ENCODE assay signal across 14 cellular contexts in the genomic region with DNA sequence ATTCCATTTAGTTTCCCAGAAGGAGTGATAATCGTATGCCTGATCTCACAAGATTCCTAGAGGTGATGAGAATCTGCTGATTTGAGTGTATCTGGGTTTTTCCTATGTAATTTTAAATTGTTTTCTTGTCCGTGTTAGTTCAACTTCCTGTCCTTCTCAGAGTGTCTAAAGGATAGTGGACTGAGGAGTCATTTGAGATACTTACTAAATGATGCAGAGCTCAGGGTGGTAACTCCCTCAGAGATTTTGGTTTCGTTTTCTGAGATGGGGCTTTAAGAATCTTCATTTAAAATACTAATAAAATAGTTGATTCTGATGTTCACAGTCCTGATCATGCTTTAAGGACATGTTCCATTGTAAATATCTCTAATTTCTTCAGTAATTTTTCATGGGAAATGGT. TPM values are rescaled to one million over a fixed set of nuclear protein-coding genes. Genes with fewer than 3 reads are reported as not detected.
DNase-seq lines count a peak whose midpoint lies in the region; ATAC-seq and TF ChIP-seq lines count a peak whose summit lies in the region.
"Had no signal": no experiment of that assay in that cellular context is flagged by ENCODE, and none has a peak within 500 bp of the region (broad histone marks: within the 10 kb centered on the region; RNA-seq: fewer than 3 reads in every experiment).

No MANE protein-coding gene starts in this region.

- no peaks in the 10 kb centered on the region for H3K4me1 ChIP-seq in CD8-positive, alpha-beta T cell (ENCODE audit: insufficient read depth, low read length)
- H3K4me1 ChIP-seq in fibroblast of lung (ENCODE audit: control insufficient read depth, extremely low read depth, insufficient read depth, low read length) (no peaks in the 10 kb centered on the region), Peyer's patch (no peaks in the 10 kb centered on the region), sigmoid colon (peaks cover 0 to 6% (median 0%) of the 10 kb centered on the region in 4 donors)
- H3K4me1 ChIP-seq: heart left ventricle, tibial artery had no signal

- H3K36me3 Mint-ChIP-seq in CD8-positive, alpha-beta T cell = no peaks in the 10 kb centered on the region
- H3K36me3 Mint-ChIP-seq in WTC11 = peaks cover 66% of the 10 kb centered on the region
- H3K36me3 Mint-ChIP-seq: naive B cell had no signal

- TF ChIP-seq POLR2A in Peyer's patch (IDR thresholded peaks at IDR 0.05) (no peak), sigmoid colon (IDR thresholded peaks at IDR 0.05) (no peak)

- no peak overlapping the region for H3K4me3 ChIP-seq in CD8-positive, alpha-beta T cell (ENCODE audit: low read depth, low read length)
- no peak overlapping the region for H3K4me3 ChIP-seq in fibroblast of lung (replicated peaks in 1 of 4; ENCODE audit: control extremely low read depth in 1 of 4, insufficient read depth in 1 of 4, low read depth in 3 of 4, low read length in 4 of 4)
- no peak overlapping the region for H3K4me3 ChIP-seq in Peyer's patch
- H3K4me3 ChIP-seq in sigmoid colon = no peak overlapping the region
- H3K4me3 ChIP-seq: heart left ventricle, tibial artery had no signal

- H3K27me3 ChIP-seq in CD8-positive, alpha-beta T cell (ENCODE audit: insufficient read depth, low read length) = no peaks in the 10 kb centered on the region
- H3K27me3 ChIP-seq in fibroblast of lung (ENCODE audit: control insufficient read depth, insufficient read depth, low read length) = no peaks in the 10 kb centered on the region
- H3K27me3 ChIP-seq in Peyer's patch = no peaks in the 10 kb centered on the region
- H3K27me3 ChIP-seq in sigmoid colon = no peaks in the 10 kb centered on the region
- H3K27me3 ChIP-seq: heart left ventricle, tibial artery had no signal

- no peak overlapping the region for H3K9ac ChIP-seq in fibroblast of lung (ENCODE audit: insufficient read depth, low read length)

- H3K79me2 ChIP-seq in fibroblast of lung (ENCODE audit: control insufficient read depth, insufficient read depth, low read length) = no peaks in the 10 kb centered on the region

- peak overlapping the region; percentile 65 for H3K4me3 Mint-ChIP-seq in CD8-positive, alpha-beta T cell
- H3K4me3 Mint-ChIP-seq in WTC11 = no peak overlapping the region

- H3K36me3 ChIP-seq in CD8-positive, alpha-beta T cell (ENCODE audit: insufficient read depth, low read length) = no peaks in the 10 kb centered on the region
- H3K36me3 ChIP-seq in fibroblast of lung (ENCODE audit: control insufficient read depth, insufficient read depth, low read length) (no peaks in the 10 kb centered on the region), Peyer's patch (no peaks in the 10 kb centered on the region), sigmoid colon (no peaks in the 10 kb centered on the region)
- H3K36me3 ChIP-seq: tibial artery had no signal

- H3K9me3 Mint-ChIP-seq in CD8-positive, alpha-beta T cell = no peaks in the 10 kb centered on the region
- no peaks in the 10 kb centered on the region for H3K9me3 Mint-ChIP-seq in WTC11
- H3K9me3 Mint-ChIP-seq: naive B cell had no signal

- H3K27ac Mint-ChIP-seq in CD8-positive, alpha-beta T cell = no peak overlapping the region
- H3K27ac Mint-ChIP-seq in WTC11 = no peak overlapping the region
- H3K27ac Mint-ChIP-seq: naive B cell had no signal

- no peak for DNase-seq in CD8-positive, alpha-beta T cell
- peak; percentile 36 to 43 for DNase-seq in fibroblast of lung (ENCODE audit: low read depth in 2 of 2)
- no peak for DNase-seq in Peyer's patch
- no peak for DNase-seq in DMS 273 (lab: John Stamatoyannopoulos, UW; ENCODE audit: unreplicated experiment)
- DNase-seq in WTC11 (ENCODE audit: low spot score) = no peak
- no peak for DNase-seq in sigmoid colon
- DNase-seq: activated CD4-positive, alpha-beta T cell treated with anti-CD3 and anti-CD28 coated beads for 48 hours; heart left ventricle; naive B cell; NCI-H187; tibial artery had no signal

- no peak overlapping the region for H3K27ac ChIP-seq in CD8-positive, alpha-beta T cell (ENCODE audit: low read depth, low read length)
- peak overlapping the region; percentile 38 for H3K27ac ChIP-seq in fibroblast of lung (ENCODE audit: insufficient read depth, low read length)
- H3K27ac ChIP-seq in Peyer's patch = no peak overlapping the region
- no peak overlapping the region for H3K27ac ChIP-seq in sigmoid colon
- H3K27ac ChIP-seq: heart left ventricle, RWPE1, tibial artery had no signal

- CTCF ChIA-PET in CD8-positive, alpha-beta T cell (lab: Charles Lee) = no interaction called here
- CTCF ChIA-PET in WTC11 (lab: Charles Lee) = interaction anchor here (0.7 kb wide), 1 partner anchor 30 kb away, joined by 3 read pairs; no protein-coding TSS in a partner anchor

- no peak for ATAC-seq in CD8-positive, alpha-beta T cell
- ATAC-seq in GM19023 (IDR thresholded peaks at IDR 0.05; ENCODE audit: unreplicated experiment) (peak; percentile 74), HG03565 (IDR thresholded peaks at IDR 0.05; ENCODE audit: unreplicated experiment) (peak; percentile 67), WTC11 (no peak)
- ATAC-seq: heart left ventricle had no signal

- TF ChIP-seq EP300 in sigmoid colon (IDR thresholded peaks at IDR 0.05) = no peak

- intact Hi-C loops in CD8-positive, alpha-beta T cell (cut with DNase I, micrococcal nuclease) = no loop called here
- intact Hi-C loops in sigmoid colon (cut with DNase I) = no loop called here

- 78% methylated on average over 3 of the region's 3 CpGs for whole genome bisulfite sequencing in sigmoid colon, 2 donors

- no peaks in the 10 kb centered on the region for H3K27me3 Mint-ChIP-seq in CD8-positive, alpha-beta T cell (ENCODE audit: low read depth)
- no peaks in the 10 kb centered on the region for H3K27me3 Mint-ChIP-seq in WTC11 (ENCODE audit: low read depth)
- H3K27me3 Mint-ChIP-seq: naive B cell had no signal

- peaks cover 5% of the 10 kb centered on the region for H3K4me1 Mint-ChIP-seq in CD8-positive, alpha-beta T cell (ENCODE audit: low read depth)
- no peaks in the 10 kb centered on the region for H3K4me1 Mint-ChIP-seq in WTC11
- H3K4me1 Mint-ChIP-seq: naive B cell had no signal

- no peaks in the 10 kb centered on the region for H4K20me1 ChIP-seq in fibroblast of lung (ENCODE audit: control insufficient read depth, extremely low read depth, insufficient read depth, low read length)

- POLR2A ChIA-PET in CD8-positive, alpha-beta T cell (lab: Charles Lee) = no interaction called here
- POLR2A ChIA-PET in WTC11 (lab: Charles Lee) = no interaction called here

- H3K4me2 ChIP-seq in fibroblast of lung (ENCODE audit: extremely low read depth, insufficient read depth, low read length) = peak overlapping the region; percentile 42

- no peaks in the 10 kb centered on the region for H3K9me3 ChIP-seq in CD8-positive, alpha-beta T cell (ENCODE audit: low read length)
- H3K9me3 ChIP-seq in fibroblast of lung (ENCODE audit: control insufficient read depth, insufficient read depth, low read depth, low read length) = no peaks in the 10 kb centered on the region
- no peaks in the 10 kb centered on the region for H3K9me3 ChIP-seq in Peyer's patch
- no peaks in the 10 kb centered on the region for H3K9me3 ChIP-seq in sigmoid colon
- H3K9me3 ChIP-seq: heart left ventricle, tibial artery had no signal

- no peak for TF ChIP-seq CTCF in CD8-positive, alpha-beta T cell (IDR thresholded peaks at IDR 0.05)
- TF ChIP-seq CTCF in fibroblast of lung (conservative IDR thresholded peaks at IDR 0.05 in 1 of 2, IDR thresholded peaks at IDR 0.05 in 1 of 2; ENCODE audit: low read depth in 1 of 2, low read length in 2 of 2) (no peak), Peyer's patch (IDR thresholded peaks at IDR 0.05) (no peak), WTC11 (IDR thresholded peaks at IDR 0.05) (no peak), sigmoid colon (IDR thresholded peaks at IDR 0.05) (no peak)

- H2AFZ ChIP-seq in fibroblast of lung (ENCODE audit: low read length) = peak overlapping the region; percentile 46

TF ChIP-seq in WTC11, 78 proteins besides CTCF, POLR2A, EP300 and RAD21 (continues in another document):
- TF ChIP-seq NFATC4 (CRISPR knock-in tag; IDR thresholded peaks at IDR 0.05) (no peak), SP1 (CRISPR knock-in tag; conservative IDR thresholded peaks at IDR 0.05) (no peak), HMGA2 (CRISPR knock-in tag; IDR thresholded peaks at IDR 0.05) (no peak), ZNF671 (CRISPR knock-in tag; IDR thresholded peaks at IDR 0.05) (no peak), TEAD4 (CRISPR knock-in tag; IDR thresholded peaks at IDR 0.05) (no peak)
- TF ChIP-seq, protein P1, sequence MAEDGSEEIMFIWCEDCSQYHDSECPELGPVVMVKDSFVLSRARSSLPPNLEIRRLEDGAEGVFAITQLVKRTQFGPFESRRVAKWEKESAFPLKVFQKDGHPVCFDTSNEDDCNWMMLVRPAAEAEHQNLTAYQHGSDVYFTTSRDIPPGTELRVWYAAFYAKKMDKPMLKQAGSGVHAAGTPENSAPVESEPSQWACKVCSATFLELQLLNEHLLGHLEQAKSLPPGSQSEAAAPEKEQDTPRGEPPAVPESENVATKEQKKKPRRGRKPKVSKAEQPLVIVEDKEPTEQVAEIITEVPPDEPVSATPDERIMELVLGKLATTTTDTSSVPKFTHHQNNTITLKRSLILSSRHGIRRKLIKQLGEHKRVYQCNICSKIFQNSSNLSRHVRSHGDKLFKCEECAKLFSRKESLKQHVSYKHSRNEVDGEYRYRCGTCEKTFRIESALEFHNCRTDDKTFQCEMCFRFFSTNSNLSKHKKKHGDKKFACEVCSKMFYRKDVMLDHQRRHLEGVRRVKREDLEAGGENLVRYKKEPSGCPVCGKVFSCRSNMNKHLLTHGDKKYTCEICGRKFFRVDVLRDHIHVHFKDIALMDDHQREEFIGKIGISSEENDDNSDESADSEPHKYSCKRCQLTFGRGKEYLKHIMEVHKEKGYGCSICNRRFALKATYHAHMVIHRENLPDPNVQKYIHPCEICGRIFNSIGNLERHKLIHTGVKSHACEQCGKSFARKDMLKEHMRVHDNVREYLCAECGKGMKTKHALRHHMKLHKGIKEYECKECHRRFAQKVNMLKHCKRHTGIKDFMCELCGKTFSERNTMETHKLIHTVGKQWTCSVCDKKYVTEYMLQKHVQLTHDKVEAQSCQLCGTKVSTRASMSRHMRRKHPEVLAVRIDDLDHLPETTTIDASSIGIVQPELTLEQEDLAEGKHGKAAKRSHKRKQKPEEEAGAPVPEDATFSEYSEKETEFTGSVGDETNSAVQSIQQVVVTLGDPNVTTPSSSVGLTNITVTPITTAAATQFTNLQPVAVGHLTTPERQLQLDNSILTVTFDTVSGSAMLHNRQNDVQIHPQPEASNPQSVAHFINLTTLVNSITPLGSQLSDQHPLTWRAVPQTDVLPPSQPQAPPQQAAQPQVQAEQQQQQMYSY (CRISPR knock-in tag; IDR thresholded peaks at IDR 0.05) = no peak

RNA-seq across cellular contexts. Expression of a gene that starts 30.3 kb away (rescaled TPM):
- under 1 TPM in 1 of 2 experiments, not detected in 1; 0.24 TPM for total RNA-seq in CD8-positive, alpha-beta T cell
- 6.2 and 14.2 TPM in 2 replicates for total RNA-seq in fibroblast of lung
- polyA plus RNA-seq in fibroblast of lung = 21.9 and 56.1 TPM in 2 replicates
- 10.7 and 31.3 TPM in 2 replicates for polyA plus RNA-seq in fibroblast of lung (2012)
- 3.9 and 5.2 TPM in 2 replicates for polyA minus RNA-seq in fibroblast of lung (ENCODE audit: low replicate concordance)
- 1 to 10 TPM; 1.2 to 4.5 (median 3.2) TPM for total RNA-seq in Peyer's patch
- 44.6 to 53.2 TPM (median 45.7 TPM) in 3 replicates for total RNA-seq in WTC11 (2021)
- 1 to 10 TPM in 1 of 4 donors, not detected in 3; 1.2 TPM for total RNA-seq in sigmoid colon
- polyA plus RNA-seq in sigmoid colon = 10 to 100 TPM in 1 of 3 donors, 1 to 10 TPM in 2; 1.8 to 10.8 (median 5.8) TPM

Comparison
In these comparisons a context has a peak if more than half of its experiments do, and no peak if none do; other contexts are left out.
1. ATAC-seq: peak in GM19023 (single experiment) and HG03565 (single experiment); none in CD8-positive, alpha-beta T cell (single experiment) and WTC11 (single experiment).
2. DNase-seq: peak in fibroblast of lung (2 of 2); none in CD8-positive, alpha-beta T cell (0 of 7), Peyer's patch (0 of 3), DMS 273 (single experiment), WTC11 (single experiment) and sigmoid colon (single experiment).